ENCODE assay signal across 1 cellular context in genomic region chr6:22557007-22557406, GRCh38.
TF ChIP-seq lines count a peak whose summit lies in the region.

No MANE protein-coding gene starts in this region.

TF ChIP-seq in IMR-90, 13 proteins besides CTCF, POLR2A, EP300 and RAD21:
- TF ChIP-seq CEBPB (IDR thresholded peaks at IDR 0.05; ENCODE audit: low read depth, low read length) (peak; percentile 69), NFE2L2 (IDR thresholded peaks at IDR 0.05; ENCODE audit: low read depth, low read length) (no peak), SMC3 (IDR thresholded peaks at IDR 0.05; ENCODE audit: low read depth, low read length) (no peak)
